ENCODE assay signal across 8 cellular contexts in genomic region chr11:117875397-117876048, GRCh38. TPM values are rescaled to one million over a fixed set of nuclear protein-coding genes. Genes with fewer than 3 reads are reported as not detected.
DNase-seq lines count a peak whose midpoint lies in the region; ATAC-seq and TF ChIP-seq lines count a peak whose summit lies in the region.
"Had no signal": no experiment of that assay in that cellular context is flagged by ENCODE, and none has a peak within 500 bp of the region (broad histone marks: within the 10 kb centered on the region; RNA-seq: fewer than 3 reads in every experiment).

No MANE protein-coding gene starts in this region.

- H4K20me1 ChIP-seq in PC-3 (ENCODE audit: low read length), result no peaks in the 10 kb centered on the region

- no peak overlapping the region for H3K4me2 ChIP-seq in PC-3 (ENCODE audit: low read length)

- no peaks in the 10 kb centered on the region for H3K9me2 ChIP-seq in PC-3 (replicated peaks; ENCODE audit: low read length)

- DNase-seq in NCI-H1092 treated with DMSO at 0.1 percent for 48 hours (lab: John Stamatoyannopoulos, UW), result peak; percentile 78
- DNase-seq in WTC11 (ENCODE audit: low spot score), result no peak
- no peak for DNase-seq in epithelial cell of proximal tubule (ENCODE audit: low read depth)
- no peak for DNase-seq in progenitor cell of endocrine pancreas (ENCODE audit: low spot score, unreplicated experiment)
- no peak for DNase-seq in inferior parietal cortex (ENCODE audit: extremely low spot score)
- no peak for DNase-seq in PC-3
- DNase-seq in MV-4-11 (lab: John Stamatoyannopoulos, UW), result no peak

- H3K27me3 Mint-ChIP-seq in WTC11 (ENCODE audit: low read depth) (peaks cover 85% of the 10 kb centered on the region), progenitor cell of endocrine pancreas (peaks cover 69% of the 10 kb centered on the region)

- no peaks in the 10 kb centered on the region for H3K79me2 ChIP-seq in PC-3 (ENCODE audit: low read length)

- H3K9ac ChIP-seq in PC-3 (ENCODE audit: low read length), result no peak overlapping the region

- CTCF ChIA-PET in WTC11 (lab: Charles Lee) (interaction anchor here (0.9 to 4.5 kb wide), 8 partner anchors 15 to 71 kb away, joined by 3 to 25 read pairs (median 9); no protein-coding TSS in a partner anchor), PC-3 (lab: Charles Lee) (no interaction called here)

- peak overlapping the region; percentile 50 for H3K4me3 ChIP-seq in epithelial cell of proximal tubule (ENCODE audit: low read depth, low read length)
- no peak overlapping the region for H3K4me3 ChIP-seq in PC-3 (ENCODE audit: low read length)

- H3K27ac ChIP-seq in PC-3 (ENCODE audit: low read length), result no peak overlapping the region
- H3K27ac ChIP-seq: epithelial cell of prostate had no signal

- H3K36me3 Mint-ChIP-seq in WTC11 (no peaks in the 10 kb centered on the region), progenitor cell of endocrine pancreas (ENCODE audit: insufficient read depth) (no peaks in the 10 kb centered on the region)

- no peaks in the 10 kb centered on the region for H3F3A ChIP-seq in PC-3 (ENCODE audit: low read length, unreplicated experiment)

- POLR2A ChIA-PET in WTC11 (lab: Charles Lee), result interaction anchor here (0.6 to 1.6 kb wide), 2 partner anchors 15 to 109 kb away, joined by 3 to 6 read pairs; no protein-coding TSS in a partner anchor
- POLR2A ChIA-PET in PC-3 (lab: Charles Lee; ENCODE audit: unreplicated experiment), result no interaction called here

- no peak for ATAC-seq in WTC11
- ATAC-seq in PC-3, result no peak

- H3K9me3 Mint-ChIP-seq in WTC11, result no peaks in the 10 kb centered on the region
- no peaks in the 10 kb centered on the region for H3K9me3 Mint-ChIP-seq in progenitor cell of endocrine pancreas (ENCODE audit: low read depth)

- peaks cover 100% of the 10 kb centered on the region for H3K27me3 ChIP-seq in PC-3 (ENCODE audit: low read length)

- no peak overlapping the region for H3K27ac Mint-ChIP-seq in WTC11
- no peak overlapping the region for H3K27ac Mint-ChIP-seq in progenitor cell of endocrine pancreas

- no peaks in the 10 kb centered on the region for H3K4me1 ChIP-seq in PC-3 (ENCODE audit: insufficient read depth, low read length)

- TF ChIP-seq CTCF in WTC11 (IDR thresholded peaks at IDR 0.05) (no peak), epithelial cell of proximal tubule (conservative IDR thresholded peaks at IDR 0.05; ENCODE audit: low read depth, low read length) (no peak), progenitor cell of endocrine pancreas (IDR thresholded peaks at IDR 0.05; ENCODE audit: unreplicated experiment) (no peak), PC-3 (conservative IDR thresholded peaks at IDR 0.05; ENCODE audit: low read depth, low read length) (no peak)

- no TSS peak for BruUV-seq in PC-3 (replicated peaks; lab: Mats Ljungman, UMichigan)

- no peak overlapping the region for H2AFZ ChIP-seq in PC-3 (ENCODE audit: low read length)

- H3K4me3 Mint-ChIP-seq in WTC11 (peak overlapping the region; percentile 95), progenitor cell of endocrine pancreas (ENCODE audit: low read depth) (peak overlapping the region; percentile 85)

- H3K9me3 ChIP-seq in PC-3 (ENCODE audit: low read length), result no peaks in the 10 kb centered on the region

- intact Hi-C loops in PC-3 (cut with micrococcal nuclease), result no loop called here

- H3K36me3 ChIP-seq in PC-3 (ENCODE audit: low read depth, low read length), result no peaks in the 10 kb centered on the region

- H3K4me1 Mint-ChIP-seq in WTC11 (peaks cover 42% of the 10 kb centered on the region), progenitor cell of endocrine pancreas (ENCODE audit: low read depth) (peaks cover 19% of the 10 kb centered on the region)

TF ChIP-seq in WTC11, 78 proteins besides CTCF, POLR2A, EP300 and RAD21:
- TF ChIP-seq, protein P1, sequence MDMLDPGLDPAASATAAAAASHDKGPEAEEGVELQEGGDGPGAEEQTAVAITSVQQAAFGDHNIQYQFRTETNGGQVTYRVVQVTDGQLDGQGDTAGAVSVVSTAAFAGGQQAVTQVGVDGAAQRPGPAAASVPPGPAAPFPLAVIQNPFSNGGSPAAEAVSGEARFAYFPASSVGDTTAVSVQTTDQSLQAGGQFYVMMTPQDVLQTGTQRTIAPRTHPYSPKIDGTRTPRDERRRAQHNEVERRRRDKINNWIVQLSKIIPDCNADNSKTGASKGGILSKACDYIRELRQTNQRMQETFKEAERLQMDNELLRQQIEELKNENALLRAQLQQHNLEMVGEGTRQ (CRISPR knock-in tag; IDR thresholded peaks at IDR 0.05), result peak; percentile 65
- no peak for TF ChIP-seq ZNF396 (CRISPR knock-in tag; IDR thresholded peaks at IDR 0.05; ENCODE audit: borderline replicate concordance)

RNA-seq across cellular contexts. Expression of gene FXYD6, which starts 0.9 kb away (rescaled TPM):
- total RNA-seq in WTC11 (2021), result 26.2 to 31.6 TPM (median 30.1 TPM) in 3 replicates
- total RNA-seq in epithelial cell of proximal tubule, result 23.9 and 71.2 TPM in 2 replicates
- total RNA-seq in progenitor cell of endocrine pancreas, result 26.1 and 28.5 TPM in 2 replicates
- total RNA-seq in PC-3 (2014; rRNA removed), result not detected in 2 replicates

RNA-seq across cellular contexts. Expression of gene FXYD2, which starts 51.0 kb away (rescaled TPM):
- total RNA-seq in WTC11 (2021) (1.4 to 2.1 TPM (median 1.6 TPM) in 3 replicates), epithelial cell of proximal tubule (109 and 286 TPM in 2 replicates), progenitor cell of endocrine pancreas (7.4 and 7.7 TPM in 2 replicates), PC-3 (2014; rRNA removed) (not detected in 2 replicates)

RNA-seq across cellular contexts. Expression of gene TMPRSS13, which starts 53.7 kb away (rescaled TPM):
- total RNA-seq in WTC11 (2021), result 0.62 to 1.1 TPM (median 0.63 TPM) in 3 replicates
- 0.51 and 0.63 TPM in 2 replicates for total RNA-seq in epithelial cell of proximal tubule
- total RNA-seq in progenitor cell of endocrine pancreas, result 5.7 and 6.1 TPM in 2 replicates
- 2.2 and 2.9 TPM in 2 replicates for total RNA-seq in PC-3 (2014; rRNA removed)

Comparison
In these comparisons a context has a peak if more than half of its experiments do, and no peak if none do; other contexts are left out.
1. RNA of gene FXYD6, which starts 0.9 kb away (total RNA-seq): 23.9 to 71.2 TPM in epithelial cell of proximal tubule, 26.1 to 28.5 TPM in progenitor cell of endocrine pancreas and 26.2 to 31.6 TPM in WTC11; not detected in PC-3; every median in the first group is over 10 times any median in the second.
2. RNA of gene FXYD2, which starts 51.0 kb away (total RNA-seq): 109 to 286 TPM in epithelial cell of proximal tubule; 7.4 to 7.7 TPM in progenitor cell of endocrine pancreas, 1.4 to 2.1 TPM in WTC11 and not detected in PC-3; every median in the first group is over 10 times any median in the second.